In the genomic region with DNA sequence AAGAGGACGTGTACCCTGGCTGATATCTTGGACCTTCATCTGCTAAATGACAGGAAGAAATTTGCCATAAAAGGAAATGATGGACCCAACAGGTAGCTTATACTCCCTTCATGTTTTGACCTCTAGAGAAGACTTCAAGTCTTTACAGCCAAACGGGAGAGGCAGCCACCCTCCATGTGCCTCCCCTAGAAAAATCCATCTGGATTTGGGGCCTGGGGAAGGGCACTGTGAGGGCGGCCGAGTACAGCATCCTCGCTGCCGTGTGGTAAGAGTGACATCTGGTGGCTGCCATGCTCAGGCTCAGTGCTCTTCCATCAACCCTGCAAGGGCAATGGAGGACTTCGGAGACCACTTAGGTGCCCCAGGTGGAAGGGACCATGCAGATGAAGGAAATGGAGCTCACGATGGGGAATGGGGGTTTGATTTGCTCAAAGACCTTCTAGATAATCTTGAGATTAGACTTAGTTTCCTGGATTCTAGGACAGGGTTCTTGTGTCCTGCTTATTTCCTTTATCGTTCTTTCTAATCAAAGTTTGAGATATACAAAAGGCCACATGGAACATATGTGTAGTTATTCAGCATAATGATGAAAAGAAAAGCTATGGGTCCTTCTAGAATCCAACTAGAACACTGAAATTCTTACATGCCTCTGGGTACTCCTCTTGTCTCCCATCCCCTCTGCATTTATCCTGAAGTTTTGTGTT, we compare ENCODE assay signal across 8 cellular contexts. TPM values are rescaled to one million over a fixed set of nuclear protein-coding genes. Genes with fewer than 3 reads are reported as not detected.
DNase-seq lines count a peak whose midpoint lies in the region; ATAC-seq and TF ChIP-seq lines count a peak whose summit lies in the region.

No MANE protein-coding gene starts in this region.

- H3K4me3 Mint-ChIP-seq in Calu3 (ENCODE audit: low read depth, unreplicated experiment): no peak overlapping the region
- H3K4me3 Mint-ChIP-seq in activated naive CD8-positive, alpha-beta T cell treated with anti-CD3 and anti-CD28 coated beads for 36 hours: no peak overlapping the region

- no peak overlapping the region for H3K4me3 ChIP-seq in HEK293 (ENCODE audit: low read depth, low read length)
- H3K4me3 ChIP-seq in OCI-LY1 (ENCODE audit: low read depth, low read length, poor library complexity, severe bottlenecking): no peak overlapping the region
- no peak overlapping the region for H3K4me3 ChIP-seq in heart right ventricle
- no peak overlapping the region for H3K4me3 ChIP-seq in psoas muscle

- H3K36me3 Mint-ChIP-seq in Calu3 (ENCODE audit: insufficient read depth, unreplicated experiment): no peaks in the 10 kb centered on the region
- H3K36me3 Mint-ChIP-seq in activated naive CD8-positive, alpha-beta T cell treated with anti-CD3 and anti-CD28 coated beads for 36 hours: no peaks in the 10 kb centered on the region

- peak; percentile 93 for TF ChIP-seq CTCF in Calu3 (IDR thresholded peaks at IDR 0.05; ENCODE audit: unreplicated experiment)
- TF ChIP-seq CTCF in HEK293 (tag by site-specific recombination; IDR thresholded peaks at IDR 0.05): peak; percentile 89
- peak; percentile 82 for TF ChIP-seq CTCF in OCI-LY1 (IDR thresholded peaks at IDR 0.05; ENCODE audit: low read length)
- TF ChIP-seq CTCF in heart right ventricle (IDR thresholded peaks at IDR 0.05): peak; percentile 49 to 87 (median 78)
- peak; percentile 68 for TF ChIP-seq CTCF in psoas muscle (IDR thresholded peaks at IDR 0.05)

- H3K27ac ChIP-seq in HEK293 (ENCODE audit: extremely low read depth, low read depth, low read length) (no peak overlapping the region), OCI-LY1 (ENCODE audit: low read depth, low read length, poor library complexity, severe bottlenecking) (no peak overlapping the region), heart right ventricle (no peak overlapping the region), psoas muscle (no peak overlapping the region)

- no peaks in the 10 kb centered on the region for H3K4me1 Mint-ChIP-seq in Calu3 (ENCODE audit: low read depth, unreplicated experiment)
- peaks cover 10% of the 10 kb centered on the region for H3K4me1 Mint-ChIP-seq in activated naive CD8-positive, alpha-beta T cell treated with anti-CD3 and anti-CD28 coated beads for 36 hours

- WGBS in heart right ventricle, 2 donors: 14 to 15% methylated on average over 9 of the region's 9 CpGs
- 15 to 18% (median 16%) methylated on average over 9 of the region's 9 CpGs for WGBS in psoas muscle, 3 donors

- CTCF ChIA-PET in Calu3 (lab: Charles Lee) (interaction anchor here (1.0 to 4.0 kb wide), 3 partner anchors 105 to 112 kb away, joined by 3 to 25 read pairs (median 4); no protein-coding TSS in a partner anchor), HEK293 (lab: Yijun Ruan, JAX) (interaction anchor here (0.6 to 4.3 kb wide), 27 partner anchors 9 to 1556 kb away, joined by 3 to 46 read pairs (median 5); no protein-coding TSS in a partner anchor)

- peaks cover 36% of the 10 kb centered on the region for H3K27me3 Mint-ChIP-seq in Calu3 (ENCODE audit: unreplicated experiment)
- H3K27me3 Mint-ChIP-seq in activated naive CD8-positive, alpha-beta T cell treated with anti-CD3 and anti-CD28 coated beads for 36 hours: peaks cover 20% of the 10 kb centered on the region

- intact Hi-C loops in Calu3 (cut with micrococcal nuclease; ENCODE audit: unreplicated experiment): loop anchor here (1.0 to 10.0 kb wide), 4 partner anchors 105 to 618 kb away; no protein-coding TSS in a partner anchor
- intact Hi-C loops in heart right ventricle (cut with DNase I): loop anchor here in 8 of 10 donors (2.0 to 10.0 kb wide), 14 partner anchors 65 to 450 kb away; partner anchors contain the start of gene ALDH1A2 (in 1 of the 8)
- intact Hi-C loops in psoas muscle (cut with DNase I): loop anchor here in 1 of 2 donors (5.0 to 10.0 kb wide), 4 partner anchors 65 to 448 kb away; no protein-coding TSS in a partner anchor

- no peaks in the 10 kb centered on the region for H3F3A ChIP-seq in OCI-LY1 (ENCODE audit: insufficient read depth, low read length)

- H4K20me1 ChIP-seq in OCI-LY1 (ENCODE audit: insufficient read depth, low read length): no peaks in the 10 kb centered on the region

- H3K27ac Mint-ChIP-seq in Calu3 (ENCODE audit: unreplicated experiment): no peak overlapping the region
- H3K27ac Mint-ChIP-seq in activated naive CD8-positive, alpha-beta T cell treated with anti-CD3 and anti-CD28 coated beads for 36 hours: no peak overlapping the region

- H3K36me3 ChIP-seq in HEK293 (ENCODE audit: control insufficient read depth in 2 of 2, insufficient read depth in 1 of 2, low read length in 2 of 2): no peaks in the 10 kb centered on the region
- H3K36me3 ChIP-seq in OCI-LY1 (ENCODE audit: insufficient read depth, low read length): no peaks in the 10 kb centered on the region
- peaks cover 0 to 3% (median 0%) of the 10 kb centered on the region in 9 donors for H3K36me3 ChIP-seq in heart right ventricle
- no peaks in the 10 kb centered on the region for H3K36me3 ChIP-seq in psoas muscle (ENCODE audit: insufficient read depth in 1 of 2, low read depth in 1 of 2)

- H3K27me3 ChIP-seq in OCI-LY1 (ENCODE audit: insufficient read depth, low read length) (no peaks in the 10 kb centered on the region), heart right ventricle (peaks cover 0 to 13% (median 0%) of the 10 kb centered on the region in 7 donors), psoas muscle (ENCODE audit: insufficient read depth in 3 of 3, low read length in 2 of 3) (peaks cover 0 to 4% (median 0%) of the 10 kb centered on the region in 3 donors)

- no peak overlapping the region for H2AFZ ChIP-seq in OCI-LY1 (ENCODE audit: low read length)

- ATAC-seq in heart right ventricle (peak; percentile 63 to 93 (median 88)), psoas muscle (peak; percentile 57 to 68 (median 62)), GM21447 (IDR thresholded peaks at IDR 0.05; ENCODE audit: unreplicated experiment) (no peak), GM21529 (IDR thresholded peaks at IDR 0.05; ENCODE audit: unreplicated experiment) (no peak)

- peak; percentile 71 for DNase-seq in Calu3
- DNase-seq in activated naive CD8-positive, alpha-beta T cell treated with anti-CD3 and anti-CD28 coated beads for 36 hours: peak; percentile 39
- DNase-seq in heart right ventricle: peak; percentile 14 to 41
- DNase-seq in psoas muscle: peak; percentile 25 to 57

- no peaks in the 10 kb centered on the region for H3K9me2 ChIP-seq in OCI-LY1 (ENCODE audit: low read depth, low read length)

- H3K4me1 ChIP-seq in HEK293 (ENCODE audit: control insufficient read depth, insufficient read depth, low read length) (no peaks in the 10 kb centered on the region), OCI-LY1 (ENCODE audit: insufficient read depth, low read length, severe bottlenecking) (no peaks in the 10 kb centered on the region), heart right ventricle (no peaks in the 10 kb centered on the region), psoas muscle (no peaks in the 10 kb centered on the region)

- no peak overlapping the region for H3K4me2 ChIP-seq in OCI-LY1 (ENCODE audit: low read length)

- H3K9me3 ChIP-seq in HEK293 (ENCODE audit: control insufficient read depth, insufficient read depth, low read depth, low read length): no peaks in the 10 kb centered on the region
- H3K9me3 ChIP-seq in OCI-LY1 (ENCODE audit: low read length): no peaks in the 10 kb centered on the region
- no peaks in the 10 kb centered on the region for H3K9me3 ChIP-seq in heart right ventricle
- H3K9me3 ChIP-seq in psoas muscle: no peaks in the 10 kb centered on the region

- no peaks in the 10 kb centered on the region for H3K9me3 Mint-ChIP-seq in Calu3 (ENCODE audit: low read depth, unreplicated experiment)
- H3K9me3 Mint-ChIP-seq in activated naive CD8-positive, alpha-beta T cell treated with anti-CD3 and anti-CD28 coated beads for 36 hours: no peaks in the 10 kb centered on the region

- BruUV-seq in Calu3 (replicated peaks; lab: Mats Ljungman, UMichigan): no TSS peak

- H3K79me2 ChIP-seq in OCI-LY1 (ENCODE audit: insufficient read depth, low read length): no peaks in the 10 kb centered on the region

- H3K9ac ChIP-seq in OCI-LY1 (ENCODE audit: low read length): no peak overlapping the region

- POLR2A ChIA-PET in HEK293 (lab: Yijun Ruan, JAX): no interaction called here

TF ChIP-seq in HEK293, 187 proteins besides CTCF, POLR2A, EP300 and RAD21 (continues in another document):
- no peak for TF ChIP-seq ZIC2 (tag by site-specific recombination; IDR thresholded peaks at IDR 0.05)
- TF ChIP-seq BCL11B (tag by site-specific recombination; IDR thresholded peaks at IDR 0.05; ENCODE audit: low read depth): no peak
- TF ChIP-seq ZBTB20 (tag by site-specific recombination; IDR thresholded peaks at IDR 0.05): no peak
- TF ChIP-seq ZNF132 (tag by site-specific recombination; IDR thresholded peaks at IDR 0.05; ENCODE audit: borderline replicate concordance): no peak
- peak; percentile 84 for TF ChIP-seq ZNF654 (tag by site-specific recombination; IDR thresholded peaks at IDR 0.05; ENCODE audit: low read depth)
- peak; percentile 64 for TF ChIP-seq SCRT2 (tag by site-specific recombination; IDR thresholded peaks at IDR 0.05)
- no peak for TF ChIP-seq ZNF280C (tag by site-specific recombination; IDR thresholded peaks at IDR 0.05)

RNA-seq across cellular contexts. Expression of gene AQP9, which starts 44.4 kb away (rescaled TPM):
- total RNA-seq in Calu3 (2022) (not detected in 2 replicates), heart right ventricle (1 to 10 TPM in 3 of 10 donors, under 1 TPM in 7; 0.42 to 3.3 (median 0.90) TPM), psoas muscle (1 to 10 TPM in 1 of 4 donors, under 1 TPM in 3; 0.45 to 1.8 (median 0.67) TPM)
- not detected for total RNA-seq in activated naive CD8-positive, alpha-beta T cell treated with anti-CD3 and anti-CD28 coated beads for 36 hours
- polyA plus RNA-seq in heart right ventricle (under 1 TPM in 1 of 2 donors, not detected in 1; 0.49 TPM), psoas muscle (under 1 TPM; 0.12 to 0.23 (median 0.13) TPM)

Comparison
In these comparisons a context has a peak if more than half of its experiments do, and no peak if none do; other contexts are left out.
1. ATAC-seq: peak in heart right ventricle (8 of 8) and psoas muscle (4 of 4); none in GM21447 (single experiment) and GM21529 (single experiment).
2. Peak in every context shown above with its lines, with median percentiles within 50 percentile points of each other: DNase-seq and CTCF ChIP-seq.